In genomic region chr16:14409563-14409962, GRCh38 we compare ENCODE assay signal across 9 cellular contexts.
A peak's percentile ranks its signal among the peaks of the same experiment; 100 is the strongest.
DNase-seq lines count a peak whose midpoint lies in the region; ATAC-seq, FAIRE-seq and TF ChIP-seq lines count a peak whose summit lies in the region.
"Had no signal": no experiment of that assay in that cellular context is flagged by ENCODE, and none has a peak within 500 bp of the region (broad histone marks: within the 10 kb centered on the region; RNA-seq: fewer than 3 reads in every experiment).

No MANE protein-coding gene starts in this region.

- H3K4me3 ChIP-seq in GM12878: no peak overlapping the region
- H3K4me3 ChIP-seq in vagina: no peak overlapping the region

- no peak overlapping the region for H3K4me3 Mint-ChIP-seq in stimulated activated naive CD8-positive, alpha-beta T cell treated with anti-CD3 and anti-CD28 coated beads, Interleukin-15, amount 100 ng/mL, for 72 hours
- H3K4me3 Mint-ChIP-seq: activated naive CD8-positive, alpha-beta T cell had no signal

- TF ChIP-seq CTCF in GM12878 (IDR thresholded peaks at IDR 0.05 in 2 of 3, conservative IDR thresholded peaks at IDR 0.05 in 1 of 3; ENCODE audit: control insufficient read depth in 2 of 3, extremely low read depth in 1 of 3, insufficient read depth in 1 of 3, low read depth in 3 of 3, low read length in 3 of 3): no peak
- no peak for TF ChIP-seq CTCF in vagina (IDR thresholded peaks at IDR 0.05)

- FAIRE-seq in GM12878 (lab: Jason Lieb, UNC) (peak; percentile 56), GM19239 (lab: Jason Lieb, UNC) (no peak)

- no peaks in the 10 kb centered on the region for H4K20me1 ChIP-seq in GM12878 (ENCODE audit: control insufficient read depth, insufficient read depth)

- POLR2A ChIA-PET in GM12878 (lab: Charles Lee): no interaction called here

- intact Hi-C loops in GM12878 (cut with micrococcal nuclease; ENCODE audit: unreplicated experiment): no loop called here
- intact Hi-C loops in vagina (cut with DNase I): no loop called here

- H3K9me3 Mint-ChIP-seq in stimulated activated naive CD8-positive, alpha-beta T cell treated with anti-CD3 and anti-CD28 coated beads, Interleukin-15, amount 100 ng/mL, for 72 hours: no peaks in the 10 kb centered on the region

- H3K4me2 ChIP-seq in GM12878 (ENCODE audit: control insufficient read depth, insufficient read depth): no peak overlapping the region

- H3K9me3 ChIP-seq in GM12878 (replicated peaks; ENCODE audit: control insufficient read depth, insufficient read depth, low read length) (no peaks in the 10 kb centered on the region), vagina (no peaks in the 10 kb centered on the region)

- H3K79me2 ChIP-seq in GM12878 (ENCODE audit: control insufficient read depth, insufficient read depth, low read length): no peaks in the 10 kb centered on the region

- BruUV-seq in GM12878 (replicated peaks; lab: Mats Ljungman, UMichigan): no TSS peak

- no peak overlapping the region for H3K27ac Mint-ChIP-seq in stimulated activated naive CD8-positive, alpha-beta T cell treated with anti-CD3 and anti-CD28 coated beads, Interleukin-15, amount 100 ng/mL, for 72 hours
- H3K27ac Mint-ChIP-seq: activated naive CD8-positive, alpha-beta T cell had no signal

- H3K36me3 ChIP-seq in GM12878 (ENCODE audit: control insufficient read depth in 2 of 2, insufficient read depth in 2 of 2, low read length in 1 of 2) (no peaks in the 10 kb centered on the region), vagina (no peaks in the 10 kb centered on the region)

- SMC1A ChIA-PET in GM12878 (lab: Charles Lee; ENCODE audit: uncharacterized antibody, unreplicated experiment): interaction anchor here (1.1 kb wide), 1 partner anchor 102 kb away, joined by 3 read pairs; no protein-coding TSS in a partner anchor

- no peak for TF ChIP-seq POLR2A in GM12878 (IDR thresholded peaks at IDR 0.05; ENCODE audit: low read depth, low read length)
- no peak for TF ChIP-seq POLR2A in vagina (IDR thresholded peaks at IDR 0.05)

- H3K27ac ChIP-seq in GM12878 (ENCODE audit: control insufficient read depth, insufficient read depth) (no peak overlapping the region), vagina (peak overlapping the region; percentile 35)

- RAD21 ChIA-PET in GM12878 (lab: Charles Lee; ENCODE audit: unreplicated experiment): interaction anchor here (0.8 to 1.0 kb wide), 2 partner anchors 54 to 99 kb away, joined by 3 to 4 read pairs; no protein-coding TSS in a partner anchor

- peak; percentile 77 for DNase-seq in HS-27A (ENCODE audit: low read depth)
- no peak for DNase-seq in GM12878 (ENCODE audit: low read depth, low spot score)
- peak; percentile 84 for DNase-seq in kidney glomerular epithelial cell (lab: John Stamatoyannopoulos, UW)
- peak in 1 of 2 donors; percentile 95 for DNase-seq in vagina (ENCODE audit: extremely low spot score in 2 of 2)
- no peak for DNase-seq in activated CD8-positive, alpha-beta memory T cell treated with anti-CD3 and anti-CD28 coated beads, Interleukin-2, amount 50 U/mL, for 4 hours
- DNase-seq in stimulated activated naive CD8-positive, alpha-beta T cell treated with anti-CD3 and anti-CD28 coated beads, Interleukin-15, amount 100 ng/mL, for 72 hours: no peak
- DNase-seq in GM19239 (ENCODE audit: insufficient read length, low spot score): no peak
- DNase-seq: retina had no signal

- H3K4me1 ChIP-seq in GM12878 (ENCODE audit: control insufficient read depth, insufficient read depth, low read length) (peaks cover 29% of the 10 kb centered on the region), vagina (peaks cover 5% of the 10 kb centered on the region)

- H2AFZ ChIP-seq in GM12878 (ENCODE audit: control insufficient read depth, low read depth, low read length): no peak overlapping the region

- WGBS in GM12878 (ENCODE audit: insufficient coverage, insufficient replicate concordance, low lambda C conversion rate, missing lambda C conversion rate): 92% methylated on average over 4 of the region's 5 CpGs

- no peak for TF ChIP-seq RAD21 in GM12878 (IDR thresholded peaks at IDR 0.05; ENCODE audit: insufficient read depth, low read depth, low read length)

- no peak for TF ChIP-seq EP300 in GM12878 (IDR thresholded peaks at IDR 0.05; ENCODE audit: borderline replicate concordance in 1 of 2, control insufficient read depth in 1 of 2, low read depth in 2 of 2, low read length in 2 of 2)

- ATAC-seq in GM12878: no peak
- ATAC-seq in stimulated activated naive CD8-positive, alpha-beta T cell treated with anti-CD3 and anti-CD28 coated beads, Interleukin-15, amount 100 ng/mL, for 72 hours: no peak

- in situ Hi-C loops in GM12878 (cut with MboI): loop anchor here (5.0 kb wide), 1 partner anchor 102 kb away; no protein-coding TSS in a partner anchor

- no peak overlapping the region for H3K9ac ChIP-seq in GM12878 (ENCODE audit: control insufficient read depth, insufficient read depth, low read length)

- CTCF ChIA-PET in GM12878 (lab: Yijun Ruan, JAX): interaction anchor here (0.6 kb wide), 1 partner anchor 29 kb away, joined by 4 read pairs; no protein-coding TSS in a partner anchor

- H3K27me3 ChIP-seq in GM12878 (replicated peaks in 1 of 2; ENCODE audit: control insufficient read depth in 2 of 2, insufficient read depth in 2 of 2, low read length in 1 of 2) (no peaks in the 10 kb centered on the region), vagina (no peaks in the 10 kb centered on the region)

- no peaks in the 10 kb centered on the region for H3K27me3 Mint-ChIP-seq in stimulated activated naive CD8-positive, alpha-beta T cell treated with anti-CD3 and anti-CD28 coated beads, Interleukin-15, amount 100 ng/mL, for 72 hours
- H3K27me3 Mint-ChIP-seq: activated naive CD8-positive, alpha-beta T cell had no signal

- no peaks in the 10 kb centered on the region for H3K4me1 Mint-ChIP-seq in stimulated activated naive CD8-positive, alpha-beta T cell treated with anti-CD3 and anti-CD28 coated beads, Interleukin-15, amount 100 ng/mL, for 72 hours

TF ChIP-seq in GM12878, 131 proteins besides CTCF, POLR2A, EP300 and RAD21:
- TF ChIP-seq ATF7 (IDR thresholded peaks at IDR 0.05; ENCODE audit: low read depth): no peak
- no peak for TF ChIP-seq SP1 (IDR thresholded peaks at IDR 0.05; ENCODE audit: low read depth, low read length)
- TF ChIP-seq FOS (IDR thresholded peaks at IDR 0.05; ENCODE audit: borderline replicate concordance, extremely low read depth, insufficient read length): no peak
- TF ChIP-seq PBX3 (IDR thresholded peaks at IDR 0.05; ENCODE audit: insufficient replicate concordance, low read depth, low read length): no peak
- TF ChIP-seq MEF2B (IDR thresholded peaks at IDR 0.05; ENCODE audit: partially characterized antibody, poor library complexity, severe bottlenecking): no peak
- no peak for TF ChIP-seq STAT3 (IDR thresholded peaks at IDR 0.05; ENCODE audit: low read depth, low read length)
- TF ChIP-seq YY1 (IDR thresholded peaks at IDR 0.05; ENCODE audit: low read depth, low read length): no peak
- no peak for TF ChIP-seq GATAD2B (conservative IDR thresholded peaks at IDR 0.05; ENCODE audit: low read depth)

Comparison
In these comparisons a context has a peak if more than half of its experiments do, and no peak if none do; other contexts are left out.
1. DNase-seq: peak in HS-27A (single experiment) and kidney glomerular epithelial cell (single experiment); none in GM12878 (single experiment), activated CD8-positive, alpha-beta memory T cell treated with anti-CD3 and anti-CD28 coated beads, Interleukin-2, amount 50 U/mL, for 4 hours (single experiment), stimulated activated naive CD8-positive, alpha-beta T cell treated with anti-CD3 and anti-CD28 coated beads, Interleukin-15, amount 100 ng/mL, for 72 hours (0 of 2) and GM19239 (single experiment).